Comparison of ENCODE assay signal across 13 cellular contexts in genomic region chr7:148277042-148277660, GRCh38.
"Had no signal": no experiment of that assay in that cellular context is flagged by ENCODE, and none has a peak within 500 bp of the region (broad histone marks: within the 10 kb centered on the region; RNA-seq: fewer than 3 reads in every experiment).

No MANE protein-coding gene starts in this region.

- DNase-seq: activated CD4-positive, alpha-beta memory T cell treated with anti-CD3 and anti-CD28 coated beads for 36 hours; activated gamma-delta T cell; activated T-cell treated with anti-CD3 and anti-CD28 coated beads, Interleukin-2, amount 50 U/mL, for 48 hours; left colon; naive thymus-derived CD8-positive, alpha-beta T cell; stimulated activated CD4-positive, alpha-beta T cell treated with anti-CD3 and anti-CD28 coated beads, Interleukin-12 subunit alpha, Interleukin-12 subunit beta, amount 100 ng/mL, for 4 hours; stimulated activated naive CD4-positive, alpha-beta T cell treated with Interleukin-2 at 50 U/mL for 16 hours; T1000; upper lobe of right lung had no signal

- H3K27me3 ChIP-seq: breast epithelium, foreskin keratinocyte, suprapubic skin had no signal

- H3K4me1 ChIP-seq: breast epithelium, foreskin keratinocyte, suprapubic skin, upper lobe of right lung had no signal

- ATAC-seq: foreskin keratinocyte; left colon; naive thymus-derived CD8-positive, alpha-beta T cell; upper lobe of right lung had no signal

- H3K9me3 ChIP-seq: breast epithelium, suprapubic skin, upper lobe of right lung had no signal

- H3K4me3 ChIP-seq: breast epithelium, suprapubic skin, upper lobe of right lung had no signal

- H3K27ac ChIP-seq: breast epithelium, foreskin keratinocyte, suprapubic skin, upper lobe of right lung, VCaP had no signal

- H3K36me3 ChIP-seq: breast epithelium, suprapubic skin, upper lobe of right lung had no signal
